11 cellular contexts compared by ENCODE assay signal in genomic region chr6:127457444-127458064, GRCh38. TPM values are rescaled to one million over a fixed set of nuclear protein-coding genes. Genes with fewer than 3 reads are reported as not detected.
DNase-seq lines count a peak whose midpoint lies in the region; ATAC-seq, FAIRE-seq and TF ChIP-seq lines count a peak whose summit lies in the region.
"Had no signal": no experiment of that assay in that cellular context is flagged by ENCODE, and none has a peak within 500 bp of the region (broad histone marks: within the 10 kb centered on the region; RNA-seq: fewer than 3 reads in every experiment).

No MANE protein-coding gene starts in this region.

- peaks cover 89% of the 10 kb centered on the region for H3K4me1 Mint-ChIP-seq in brain
- H3K4me1 Mint-ChIP-seq: natural killer cell; stimulated activated memory B cell treated with anti-CD40 and anti-IgM and Interleukin-4, amounts not matched to agents 10 μg/mL and 1 μg/mL and 100 μg/mL, for 72 hours had no signal

- H3K36me3 Mint-ChIP-seq in brain, result peaks cover 16% of the 10 kb centered on the region
- H3K36me3 Mint-ChIP-seq: natural killer cell; stimulated activated memory B cell treated with anti-CD40 and anti-IgM and Interleukin-4, amounts not matched to agents 10 μg/mL and 1 μg/mL and 100 μg/mL, for 72 hours had no signal

- H3K4me1 ChIP-seq in HepG2 (ENCODE audit: insufficient read depth, low read length) (peaks cover 7% of the 10 kb centered on the region), tibial artery (peaks cover 0 to 28% (median 9%) of the 10 kb centered on the region in 4 donors)

- BruUV-seq in HepG2 (replicated peaks; lab: Mats Ljungman, UMichigan), result no TSS peak

- H3K4me2 ChIP-seq in HepG2 (ENCODE audit: low read depth, low read length), result no peak overlapping the region

- peak overlapping the region in 4 of 5 experiments; percentile 25 to 95 (median 68) for H3K27ac Mint-ChIP-seq in brain
- H3K27ac Mint-ChIP-seq: natural killer cell; stimulated activated memory B cell treated with anti-CD40 and anti-IgM and Interleukin-4, amounts not matched to agents 10 μg/mL and 1 μg/mL and 100 μg/mL, for 72 hours had no signal

- H3K9ac ChIP-seq in HepG2 (ENCODE audit: insufficient read depth, low read depth, low read length), result no peak overlapping the region

- H3K9me3 Mint-ChIP-seq in brain, result no peaks in the 10 kb centered on the region
- H3K9me3 Mint-ChIP-seq: natural killer cell; stimulated activated memory B cell treated with anti-CD40 and anti-IgM and Interleukin-4, amounts not matched to agents 10 μg/mL and 1 μg/mL and 100 μg/mL, for 72 hours had no signal

- no peak for ATAC-seq in HepG2
- no peak for ATAC-seq in HG03139 (IDR thresholded peaks at IDR 0.05; ENCODE audit: unreplicated experiment)
- ATAC-seq: stimulated activated memory B cell treated with anti-CD40 and anti-IgM and Interleukin-4, amounts not matched to agents 10 μg/mL and 1 μg/mL and 100 μg/mL, for 72 hours had no signal

- H4K20me1 ChIP-seq in HepG2 (ENCODE audit: insufficient read depth, low read length), result no peaks in the 10 kb centered on the region

- TF ChIP-seq POLR2A in HepG2 (IDR thresholded peaks at IDR 0.05; ENCODE audit: insufficient read depth in 1 of 2, low read depth in 2 of 2, low read length in 2 of 2), result no peak

- H3K4me3 Mint-ChIP-seq in brain, result peak overlapping the region in 2 of 5 experiments; percentile 75 to 85
- H3K4me3 Mint-ChIP-seq: natural killer cell; stimulated activated memory B cell treated with anti-CD40 and anti-IgM and Interleukin-4, amounts not matched to agents 10 μg/mL and 1 μg/mL and 100 μg/mL, for 72 hours had no signal

- intact Hi-C loops in HepG2 (cut with micrococcal nuclease; ENCODE audit: unreplicated experiment) (no loop called here), tibial artery (cut with DNase I; ENCODE audit: low total_unique reads) (no loop called here)

- no peak for TF ChIP-seq CTCF in brain (conservative IDR thresholded peaks at IDR 0.05)
- no peak for TF ChIP-seq CTCF in HepG2 (CRISPR knock-in tag; IDR thresholded peaks at IDR 0.05)
- no peak for TF ChIP-seq CTCF in tibial artery (IDR thresholded peaks at IDR 0.05)

- no peak overlapping the region for H3K4me3 ChIP-seq in HepG2 (replicated peaks in 1 of 3; ENCODE audit: insufficient read depth in 1 of 3, low read depth in 2 of 3, low read length in 3 of 3)
- peak overlapping the region in 1 of 2 donors; percentile 53 for H3K4me3 ChIP-seq in tibial artery

- H3K27ac ChIP-seq in HepG2 (ENCODE audit: extremely low read length, insufficient read depth, low read length), result no peak overlapping the region
- peak overlapping the region; percentile 81 to 84 for H3K27ac ChIP-seq in tibial artery

- no peak for TF ChIP-seq RAD21 in HepG2 (CRISPR knock-in tag; IDR thresholded peaks at IDR 0.05)

- no peak overlapping the region for H2AFZ ChIP-seq in HepG2 (ENCODE audit: low read length)

- FAIRE-seq in HepG2 (lab: Jason Lieb, UNC), result no peak

- H3K9me3 ChIP-seq in HepG2 (ENCODE audit: low read length), result no peaks in the 10 kb centered on the region
- no peaks in the 10 kb centered on the region for H3K9me3 ChIP-seq in tibial artery

- no peaks in the 10 kb centered on the region for H3K27me3 ChIP-seq in HepG2 (ENCODE audit: control insufficient read depth in 1 of 2, insufficient read depth in 2 of 2, low read length in 2 of 2)
- no peaks in the 10 kb centered on the region for H3K27me3 ChIP-seq in tibial artery

- no peaks in the 10 kb centered on the region for H3K79me2 ChIP-seq in HepG2 (ENCODE audit: insufficient read depth, low read length)

- no peaks in the 10 kb centered on the region for H3K36me3 ChIP-seq in HepG2 (replicated peaks in 1 of 2; ENCODE audit: control insufficient read depth in 1 of 2, insufficient read depth in 2 of 2, low read length in 2 of 2)
- H3K36me3 ChIP-seq in tibial artery, result no peaks in the 10 kb centered on the region

- CTCF ChIA-PET in HepG2 (lab: Yijun Ruan, JAX; ENCODE audit: low intra/inter-chr PET ratio, low total read pairs), result no interaction called here

- POLR2A ChIA-PET in HepG2 (lab: Yijun Ruan, JAX), result no interaction called here

- DNase-seq in LHCN-M2 (ENCODE audit: low read depth) (peak; percentile 73), HepG2 (ENCODE audit: low spot score) (no peak), tibial artery (no peak), ureter (ENCODE audit: low spot score) (no peak)
- DNase-seq in activated CD4-positive, alpha-beta T cell treated with anti-CD3 and anti-CD28 coated beads, Interleukin-2, amount 50 U/mL, for 48 hours, result no peak
- no peak for DNase-seq in NK-92 treated with Interleukin-12 subunit alpha and Interleukin-12 subunit beta, amount 100 ng/mL, for 24 hours (lab: John Stamatoyannopoulos, UW)
- DNase-seq: activated T-cell treated with anti-CD3 and anti-CD28 coated beads for 4 hours, natural killer cell had no signal

- in situ Hi-C loops in HepG2 (cut with HindIII; ENCODE audit: extremely low pct_ligation_motif_present, low pct_unique_long_range_greater_than_20kb), result no loop called here

- TF ChIP-seq EP300 in HepG2 (IDR thresholded peaks at IDR 0.05; ENCODE audit: low read depth in 2 of 2, low read length in 2 of 2), result no peak
- TF ChIP-seq EP300 in HepG2 (CRISPR knock-in tag; IDR thresholded peaks at IDR 0.05; ENCODE audit: borderline replicate concordance), result no peak

- WGBS in HepG2 (ENCODE audit: low lambda C conversion rate), result 43% methylated on average over 3 of the region's 3 CpGs

- H3K27me3 Mint-ChIP-seq in brain, result no peaks in the 10 kb centered on the region
- H3K27me3 Mint-ChIP-seq: stimulated activated memory B cell treated with anti-CD40 and anti-IgM and Interleukin-4, amounts not matched to agents 10 μg/mL and 1 μg/mL and 100 μg/mL, for 72 hours had no signal

TF ChIP-seq in HepG2, 621 proteins besides CTCF, POLR2A, EP300 and RAD21:
- TF ChIP-seq TFAP4 (IDR thresholded peaks at IDR 0.05; ENCODE audit: borderline replicate concordance, low read depth), result no peak
- TF ChIP-seq CEBPB (IDR thresholded peaks at IDR 0.05; ENCODE audit: borderline replicate concordance, low read depth, low read length), result peak; percentile 46; the same call in 1 of the 2 replicates

RNA-seq across cellular contexts. Expression of gene KIAA0408, which starts 1.6 kb away (rescaled TPM):
- total RNA-seq in LHCN-M2 (2014; rRNA removed) (2.4 and 5.0 TPM in 2 replicates), HepG2 (2016; rRNA removed; fragmentation: Illumina TruSeq; extraction: Trizol) (not detected in 2 replicates), ureter (12.8 TPM)
- 1.5 TPM for polyA plus RNA-seq in LHCN-M2 (2012)
- polyA plus RNA-seq in brain (ENCODE audit: insufficient read depth, low read depth, low replicate concordance) (24.9 TPM), HepG2 (2011; rRNA removed) (not detected in 2 replicates)
- total RNA-seq in HepG2 (2016; cell fraction: cytosol; rRNA removed; fragmentation: Illumina TruSeq; extraction: Trizol; ENCODE audit: low read depth), result not detected in 2 replicates
- not detected in 2 replicates for total RNA-seq in HepG2 (2016; cell fraction: insoluble cytoplasmic fraction; rRNA removed; fragmentation: Illumina TruSeq; extraction: Trizol)
- total RNA-seq in HepG2 (2016; cell fraction: membrane; rRNA removed; fragmentation: Illumina TruSeq; extraction: Trizol), result not detected in 2 replicates
- total RNA-seq in HepG2 (2016; cell fraction: nucleus; rRNA removed; fragmentation: Illumina TruSeq; extraction: Trizol), result not detected in 2 replicates
- not detected in 2 replicates for polyA plus RNA-seq in HepG2 (2011; cell fraction: cytosol; rRNA removed)
- polyA plus RNA-seq in HepG2 (2011; cell fraction: nucleus; rRNA removed), result 0.05 TPM in 1 of 2 replicates, not detected in the other
- polyA plus RNA-seq in HepG2 (2012), result not detected in 2 replicates
- not detected in 2 replicates for polyA plus RNA-seq in HepG2 (2016; cell fraction: cytosol; fragmentation: Illumina TruSeq; extraction: Trizol; ENCODE audit: low read depth)
- polyA plus RNA-seq in HepG2 (2016; cell fraction: insoluble cytoplasmic fraction; fragmentation: Illumina TruSeq; extraction: Trizol; ENCODE audit: low read depth), result not detected in 2 replicates
- polyA plus RNA-seq in HepG2 (2016; cell fraction: membrane; fragmentation: Illumina TruSeq; extraction: Trizol; ENCODE audit: low read depth), result not detected in 2 replicates
- not detected in 2 replicates for polyA plus RNA-seq in HepG2 (2016; cell fraction: nucleus; fragmentation: Illumina TruSeq; extraction: Trizol; ENCODE audit: insufficient read depth, low read depth)
- not detected in 2 replicates for polyA minus RNA-seq in HepG2 (2011; rRNA and poly(A)+ RNA removed; ENCODE audit: low replicate concordance)
- not detected in 2 replicates for polyA minus RNA-seq in HepG2 (2011; cell fraction: cytosol; rRNA and poly(A)+ RNA removed)
- polyA minus RNA-seq in HepG2 (2011; cell fraction: nucleus; rRNA and poly(A)+ RNA removed), result not detected in 2 replicates
